In genomic region chr4:78621395-78621794, GRCh38 we compare ENCODE assay signal across 1 cellular context.
TF ChIP-seq lines count a peak whose summit lies in the region.

No MANE protein-coding gene starts in this region.

TF ChIP-seq in K562, 482 proteins besides CTCF, POLR2A, EP300 and RAD21 (continued from another document and continues in another):
- TF ChIP-seq, protein P1, sequence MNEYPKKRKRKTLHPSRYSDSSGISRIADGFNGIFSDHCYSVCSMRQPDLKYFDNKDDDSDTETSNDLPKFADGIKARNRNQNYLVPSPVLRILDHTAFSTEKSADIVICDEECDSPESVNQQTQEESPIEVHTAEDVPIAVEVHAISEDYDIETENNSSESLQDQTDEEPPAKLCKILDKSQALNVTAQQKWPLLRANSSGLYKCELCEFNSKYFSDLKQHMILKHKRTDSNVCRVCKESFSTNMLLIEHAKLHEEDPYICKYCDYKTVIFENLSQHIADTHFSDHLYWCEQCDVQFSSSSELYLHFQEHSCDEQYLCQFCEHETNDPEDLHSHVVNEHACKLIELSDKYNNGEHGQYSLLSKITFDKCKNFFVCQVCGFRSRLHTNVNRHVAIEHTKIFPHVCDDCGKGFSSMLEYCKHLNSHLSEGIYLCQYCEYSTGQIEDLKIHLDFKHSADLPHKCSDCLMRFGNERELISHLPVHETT (CRISPR knock-in tag; conservative IDR thresholded peaks at IDR 0.05 in 1 of 2, IDR thresholded peaks at IDR 0.05 in 1 of 2): peak in 1 of 2 experiments; percentile 41; a peak in 1 of 4 replicates
- TF ChIP-seq ZNF785 (CRISPR knock-in tag; IDR thresholded peaks at IDR 0.05) (no peak), TAF1 (IDR thresholded peaks at IDR 0.05; ENCODE audit: control insufficient read depth, extremely low read depth, insufficient read depth, low read length, severe bottlenecking) (peak; percentile 45), SMARCE1 (IDR thresholded peaks at IDR 0.05) (peak; percentile 79), CTBP1 (IDR thresholded peaks at IDR 0.05; ENCODE audit: borderline replicate concordance) (peak; percentile 58; the same call in 1 of the 2 replicates), BCOR (IDR thresholded peaks at IDR 0.05) (peak; percentile 42; the same call in 1 of the 2 replicates), ZSCAN29 (IDR thresholded peaks at IDR 0.05) (no peak), PRPF4 (IDR thresholded peaks at IDR 0.05; ENCODE audit: insufficient read depth, low read depth, low read length, poor library complexity, severe bottlenecking) (no peak), ATF4 (CRISPR knock-in tag; IDR thresholded peaks at IDR 0.05) (peak; percentile 72), BCLAF1 (IDR thresholded peaks at IDR 0.05; ENCODE audit: borderline replicate concordance in 1 of 2, control insufficient read depth in 1 of 2, low read depth in 2 of 2, low read length in 1 of 2) (peak in 1 of 2 experiments; percentile 72; a peak in 1 of 4 replicates), SMAD2 (IDR thresholded peaks at IDR 0.05; ENCODE audit: low read depth, low read length) (no peak), GABPB1 (CRISPR knock-in tag; IDR thresholded peaks at IDR 0.05) (0 out of 2 replicates have a peak, but pooled peaks have one; percentile 26), ZNF197 (CRISPR knock-in tag; IDR thresholded peaks at IDR 0.05; ENCODE audit: low read depth) (peak; percentile 86), GATA2 (CRISPR knock-in tag; IDR thresholded peaks at IDR 0.05) (peak; percentile 72), ETV6 (IDR thresholded peaks at IDR 0.05; ENCODE audit: borderline replicate concordance in 1 of 2, low read depth in 2 of 2, low read length in 1 of 2) (peak in 1 of 2 experiments; percentile 35; a peak in 1 of 4 replicates), ETV6 (CRISPR knock-in tag; IDR thresholded peaks at IDR 0.05; ENCODE audit: borderline replicate concordance) (no peak), ZNF75A (CRISPR knock-in tag; IDR thresholded peaks at IDR 0.05) (no peak), ZBTB33 (CRISPR knock-in tag; IDR thresholded peaks at IDR 0.05) (0 out of 2 replicates have a peak, but pooled peaks have one; percentile 24), ZNF507 (tag; conservative IDR thresholded peaks at IDR 0.05) (no peak), MEF2A (IDR thresholded peaks at IDR 0.05; ENCODE audit: control insufficient read depth, low read depth, low read length) (0 out of 2 replicates have a peak, but pooled peaks have one; percentile 28), AFF4 (CRISPR knock-in tag; IDR thresholded peaks at IDR 0.05) (no peak), TEAD1 (CRISPR knock-in tag; IDR thresholded peaks at IDR 0.05) (peak; percentile 53 to 67; a peak in 2 of 4 replicates), ZBTB17 (CRISPR knock-in tag; IDR thresholded peaks at IDR 0.05) (0 out of 2 replicates have a peak, but pooled peaks have one; percentile 61), MBD2 (IDR thresholded peaks at IDR 0.05; ENCODE audit: borderline replicate concordance, low read depth) (peak; percentile 86), ZNF668 (CRISPR knock-in tag; IDR thresholded peaks at IDR 0.05) (no peak), MAFF (IDR thresholded peaks at IDR 0.05; ENCODE audit: low read length) (no peak), MAX (CRISPR knock-in tag; IDR thresholded peaks at IDR 0.05) (peak; percentile 49; the same call in 1 of the 2 replicates), TAL1 (IDR thresholded peaks at IDR 0.05) (peak; percentile 89)
- TF ChIP-seq, protein P2, sequence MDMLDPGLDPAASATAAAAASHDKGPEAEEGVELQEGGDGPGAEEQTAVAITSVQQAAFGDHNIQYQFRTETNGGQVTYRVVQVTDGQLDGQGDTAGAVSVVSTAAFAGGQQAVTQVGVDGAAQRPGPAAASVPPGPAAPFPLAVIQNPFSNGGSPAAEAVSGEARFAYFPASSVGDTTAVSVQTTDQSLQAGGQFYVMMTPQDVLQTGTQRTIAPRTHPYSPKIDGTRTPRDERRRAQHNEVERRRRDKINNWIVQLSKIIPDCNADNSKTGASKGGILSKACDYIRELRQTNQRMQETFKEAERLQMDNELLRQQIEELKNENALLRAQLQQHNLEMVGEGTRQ (CRISPR knock-in tag; IDR thresholded peaks at IDR 0.05): no peak
- TF ChIP-seq, protein P3, sequence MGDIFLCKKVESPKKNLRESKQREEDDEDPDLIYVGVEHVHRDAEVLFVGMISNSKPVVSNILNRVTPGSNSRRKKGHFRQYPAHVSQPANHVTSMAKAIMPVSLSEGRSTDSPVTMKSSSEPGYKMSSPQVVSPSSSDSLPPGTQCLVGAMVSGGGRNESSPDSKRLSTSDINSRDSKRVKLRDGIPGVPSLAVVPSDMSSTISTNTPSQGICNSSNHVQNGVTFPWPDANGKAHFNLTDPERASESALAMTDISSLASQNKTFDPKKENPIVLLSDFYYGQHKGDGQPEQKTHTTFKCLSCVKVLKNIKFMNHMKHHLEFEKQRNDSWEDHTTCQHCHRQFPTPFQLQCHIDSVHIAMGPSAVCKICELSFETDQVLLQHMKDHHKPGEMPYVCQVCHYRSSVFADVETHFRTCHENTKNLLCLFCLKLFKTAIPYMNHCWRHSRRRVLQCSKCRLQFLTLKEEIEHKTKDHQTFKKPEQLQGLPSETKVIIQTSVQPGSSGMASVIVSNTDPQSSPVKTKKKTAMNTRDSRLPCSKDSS (IDR thresholded peaks at IDR 0.05; ENCODE audit: low read depth, partially characterized antibody): no peak
- TF ChIP-seq, protein P4, sequence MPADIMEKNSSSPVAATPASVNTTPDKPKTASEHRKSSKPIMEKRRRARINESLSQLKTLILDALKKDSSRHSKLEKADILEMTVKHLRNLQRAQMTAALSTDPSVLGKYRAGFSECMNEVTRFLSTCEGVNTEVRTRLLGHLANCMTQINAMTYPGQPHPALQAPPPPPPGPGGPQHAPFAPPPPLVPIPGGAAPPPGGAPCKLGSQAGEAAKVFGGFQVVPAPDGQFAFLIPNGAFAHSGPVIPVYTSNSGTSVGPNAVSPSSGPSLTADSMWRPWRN (IDR thresholded peaks at IDR 0.05; ENCODE audit: low read depth): peak; percentile 49; the same call in 1 of the 2 replicates
- TF ChIP-seq, protein P5, sequence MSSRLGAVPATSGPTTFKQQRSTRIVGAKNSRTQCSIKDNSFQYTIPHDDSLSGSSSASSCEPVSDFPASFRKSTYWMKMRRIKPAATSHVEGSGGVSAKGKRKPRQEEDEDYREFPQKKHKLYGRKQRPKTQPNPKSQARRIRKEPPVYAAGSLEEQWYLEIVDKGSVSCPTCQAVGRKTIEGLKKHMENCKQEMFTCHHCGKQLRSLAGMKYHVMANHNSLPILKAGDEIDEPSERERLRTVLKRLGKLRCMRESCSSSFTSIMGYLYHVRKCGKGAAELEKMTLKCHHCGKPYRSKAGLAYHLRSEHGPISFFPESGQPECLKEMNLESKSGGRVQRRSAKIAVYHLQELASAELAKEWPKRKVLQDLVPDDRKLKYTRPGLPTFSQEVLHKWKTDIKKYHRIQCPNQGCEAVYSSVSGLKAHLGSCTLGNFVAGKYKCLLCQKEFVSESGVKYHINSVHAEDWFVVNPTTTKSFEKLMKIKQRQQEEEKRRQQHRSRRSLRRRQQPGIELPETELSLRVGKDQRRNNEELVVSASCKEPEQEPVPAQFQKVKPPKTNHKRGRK (tag; IDR thresholded peaks at IDR 0.05): no peak
- TF ChIP-seq, protein P6, sequence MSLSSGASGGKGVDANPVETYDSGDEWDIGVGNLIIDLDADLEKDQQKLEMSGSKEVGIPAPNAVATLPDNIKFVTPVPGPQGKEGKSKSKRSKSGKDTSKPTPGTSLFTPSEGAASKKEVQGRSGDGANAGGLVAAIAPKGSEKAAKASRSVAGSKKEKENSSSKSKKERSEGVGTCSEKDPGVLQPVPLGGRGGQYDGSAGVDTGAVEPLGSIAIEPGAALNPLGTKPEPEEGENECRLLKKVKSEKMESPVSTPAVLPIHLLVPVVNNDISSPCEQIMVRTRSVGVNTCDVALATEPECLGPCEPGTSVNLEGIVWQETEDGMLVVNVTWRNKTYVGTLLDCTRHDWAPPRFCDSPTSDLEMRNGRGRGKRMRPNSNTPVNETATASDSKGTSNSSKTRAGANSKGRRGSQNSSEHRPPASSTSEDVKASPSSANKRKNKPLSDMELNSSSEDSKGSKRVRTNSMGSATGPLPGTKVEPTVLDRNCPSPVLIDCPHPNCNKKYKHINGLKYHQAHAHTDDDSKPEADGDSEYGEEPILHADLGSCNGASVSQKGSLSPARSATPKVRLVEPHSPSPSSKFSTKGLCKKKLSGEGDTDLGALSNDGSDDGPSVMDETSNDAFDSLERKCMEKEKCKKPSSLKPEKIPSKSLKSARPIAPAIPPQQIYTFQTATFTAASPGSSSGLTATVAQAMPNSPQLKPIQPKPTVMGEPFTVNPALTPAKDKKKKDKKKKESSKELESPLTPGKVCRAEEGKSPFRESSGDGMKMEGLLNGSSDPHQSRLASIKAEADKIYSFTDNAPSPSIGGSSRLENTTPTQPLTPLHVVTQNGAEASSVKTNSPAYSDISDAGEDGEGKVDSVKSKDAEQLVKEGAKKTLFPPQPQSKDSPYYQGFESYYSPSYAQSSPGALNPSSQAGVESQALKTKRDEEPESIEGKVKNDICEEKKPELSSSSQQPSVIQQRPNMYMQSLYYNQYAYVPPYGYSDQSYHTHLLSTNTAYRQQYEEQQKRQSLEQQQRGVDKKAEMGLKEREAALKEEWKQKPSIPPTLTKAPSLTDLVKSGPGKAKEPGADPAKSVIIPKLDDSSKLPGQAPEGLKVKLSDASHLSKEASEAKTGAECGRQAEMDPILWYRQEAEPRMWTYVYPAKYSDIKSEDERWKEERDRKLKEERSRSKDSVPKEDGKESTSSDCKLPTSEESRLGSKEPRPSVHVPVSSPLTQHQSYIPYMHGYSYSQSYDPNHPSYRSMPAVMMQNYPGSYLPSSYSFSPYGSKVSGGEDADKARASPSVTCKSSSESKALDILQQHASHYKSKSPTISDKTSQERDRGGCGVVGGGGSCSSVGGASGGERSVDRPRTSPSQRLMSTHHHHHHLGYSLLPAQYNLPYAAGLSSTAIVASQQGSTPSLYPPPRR (CRISPR knock-in tag; IDR thresholded peaks at IDR 0.05; ENCODE audit: borderline replicate concordance): no peak
